Comparison of ENCODE assay signal across 25 cellular contexts in genomic region chr17:82891911-82892310, GRCh38. TPM values are rescaled to one million over a fixed set of nuclear protein-coding genes. Genes with fewer than 3 reads are reported as not detected.
A peak's percentile ranks its signal among the peaks of the same experiment; 100 is the strongest.
DNase-seq lines count a peak whose midpoint lies in the region; ATAC-seq and TF ChIP-seq lines count a peak whose summit lies in the region.
"Had no signal": no experiment of that assay in that cellular context is flagged by ENCODE, and none has a peak within 500 bp of the region (broad histone marks: within the 10 kb centered on the region; RNA-seq: fewer than 3 reads in every experiment).

No MANE protein-coding gene starts in this region.

- peaks cover 39% of the 10 kb centered on the region for H3K4me1 ChIP-seq in vagina

- H3K27ac Mint-ChIP-seq in activated naive CD8-positive, alpha-beta T cell treated with anti-CD3 and anti-CD28 coated beads, Interleukin-2, amount 10 ng/mL, durations not matched to agents 7 days and 5 days, result no peak overlapping the region
- H3K27ac Mint-ChIP-seq in activated naive CD8-positive, alpha-beta T cell treated with anti-CD3 and anti-CD28 coated beads for 36 hours, result no peak overlapping the region
- peak overlapping the region; percentile 83 for H3K27ac Mint-ChIP-seq in activated T-helper 1 cell treated with anti-CD3 and anti-CD28 coated beads, Interleukin-12 subunit alpha, Interleukin-12 subunit beta, Interleukin-2, Interleukin-4 antibody, amounts not matched to agents 30 ng/mL and 10 ng/mL and 1 ng/mL, durations not matched to agents 14 hours and 24 hours and 36 hours
- H3K27ac Mint-ChIP-seq in naive thymus-derived CD8-positive, alpha-beta T cell, result peak overlapping the region in 8 of 10 donors; percentile 68 to 99 (median 96)

- POLR2A ChIA-PET in activated naive CD8-positive, alpha-beta T cell treated with anti-CD3 and anti-CD28 coated beads, Interleukin-2, amount 10 ng/mL, durations not matched to agents 7 days and 5 days (lab: Charles Lee), result interaction anchor here (0.5 to 2.4 kb wide), 3 partner anchors 17 to 48 kb away, joined by 3 to 16 read pairs (median 3); no protein-coding TSS in a partner anchor
- POLR2A ChIA-PET in naive thymus-derived CD8-positive, alpha-beta T cell (lab: Charles Lee), result interaction anchor here (1.7 to 6.2 kb wide), 3 partner anchors 9 to 33 kb away, joined by 9 to 46 read pairs (median 14); no protein-coding TSS in a partner anchor

- ATAC-seq in activated naive CD8-positive, alpha-beta T cell treated with anti-CD3 and anti-CD28 coated beads, Interleukin-2, amount 10 ng/mL, durations not matched to agents 7 days and 5 days (ENCODE audit: low read depth), result no peak
- ATAC-seq in naive thymus-derived CD8-positive, alpha-beta T cell, result no peak
- ATAC-seq: GM23338, left lung, Panc1, WTC11 had no signal

- DNase-seq in activated naive CD8-positive, alpha-beta T cell treated with anti-CD3 and anti-CD28 coated beads, Interleukin-2, amount 10 ng/mL, durations not matched to agents 7 days and 5 days, result no peak
- DNase-seq in activated naive CD8-positive, alpha-beta T cell treated with anti-CD3 and anti-CD28 coated beads for 36 hours, result no peak
- DNase-seq in activated T-helper 1 cell treated with anti-CD3 and anti-CD28 coated beads, Interleukin-12 subunit alpha, Interleukin-12 subunit beta, Interleukin-2, Interleukin-4 antibody, amounts not matched to agents 30 ng/mL and 10 ng/mL and 1 ng/mL, durations not matched to agents 14 hours and 24 hours and 36 hours (ENCODE audit: low spot score), result no peak
- no peak for DNase-seq in naive thymus-derived CD8-positive, alpha-beta T cell
- DNase-seq in vagina (ENCODE audit: extremely low spot score in 2 of 2) (no peak), kidney tubule cell (ENCODE audit: low spot score) (no peak), SW480 (ENCODE audit: low spot score) (no peak)
- DNase-seq in stimulated activated CD4-positive, alpha-beta T cell treated with anti-CD3 and anti-CD28 coated beads, Interleukin-15, amount 100 ng/mL, for 24 hours, result no peak
- DNase-seq: activated T-cell treated with anti-CD3 and anti-CD28 coated beads, Interleukin-2, amount 50 U/mL, for 1 hour; C1 segment of cervical spinal cord; foreskin fibroblast; GDM1; heart right ventricle; midbrain; NCI-H1417; T-helper 9 cell had no signal

- no peaks in the 10 kb centered on the region for H3K9me3 ChIP-seq in vagina
- H3K9me3 ChIP-seq: heart right ventricle, left lung, prostate gland had no signal

- H3K4me3 Mint-ChIP-seq in activated naive CD8-positive, alpha-beta T cell treated with anti-CD3 and anti-CD28 coated beads, Interleukin-2, amount 10 ng/mL, durations not matched to agents 7 days and 5 days, result peak overlapping the region; percentile 42
- H3K4me3 Mint-ChIP-seq in activated naive CD8-positive, alpha-beta T cell treated with anti-CD3 and anti-CD28 coated beads for 36 hours, result no peak overlapping the region
- H3K4me3 Mint-ChIP-seq in activated T-helper 1 cell treated with anti-CD3 and anti-CD28 coated beads, Interleukin-12 subunit alpha, Interleukin-12 subunit beta, Interleukin-2, Interleukin-4 antibody, amounts not matched to agents 30 ng/mL and 10 ng/mL and 1 ng/mL, durations not matched to agents 14 hours and 24 hours and 36 hours, result no peak overlapping the region
- peak overlapping the region in 4 of 10 donors; percentile 26 to 80 (median 47) for H3K4me3 Mint-ChIP-seq in naive thymus-derived CD8-positive, alpha-beta T cell
- H3K4me3 Mint-ChIP-seq: GM23338, WTC11 had no signal

- intact Hi-C loops in activated T-helper 1 cell treated with anti-CD3 and anti-CD28 coated beads, Interleukin-12 subunit alpha, Interleukin-12 subunit beta, Interleukin-2, Interleukin-4 antibody, amounts not matched to agents 30 ng/mL and 10 ng/mL and 1 ng/mL, durations not matched to agents 14 hours and 24 hours and 36 hours (cut with micrococcal nuclease), result no loop called here
- intact Hi-C loops in vagina (cut with DNase I), result no loop called here

- no peaks in the 10 kb centered on the region for H3K27me3 ChIP-seq in vagina
- H3K27me3 ChIP-seq: heart right ventricle, left lung had no signal

- peaks cover 40% of the 10 kb centered on the region for H3K4me1 Mint-ChIP-seq in activated naive CD8-positive, alpha-beta T cell treated with anti-CD3 and anti-CD28 coated beads, Interleukin-2, amount 10 ng/mL, durations not matched to agents 7 days and 5 days
- H3K4me1 Mint-ChIP-seq in activated naive CD8-positive, alpha-beta T cell treated with anti-CD3 and anti-CD28 coated beads for 36 hours, result peaks cover 30% of the 10 kb centered on the region
- H3K4me1 Mint-ChIP-seq in activated T-helper 1 cell treated with anti-CD3 and anti-CD28 coated beads, Interleukin-12 subunit alpha, Interleukin-12 subunit beta, Interleukin-2, Interleukin-4 antibody, amounts not matched to agents 30 ng/mL and 10 ng/mL and 1 ng/mL, durations not matched to agents 14 hours and 24 hours and 36 hours (ENCODE audit: low read depth), result peaks cover 38% of the 10 kb centered on the region
- H3K4me1 Mint-ChIP-seq in naive thymus-derived CD8-positive, alpha-beta T cell, result peaks cover 20 to 57% (median 37%) of the 10 kb centered on the region in 4 donors

- no peak overlapping the region for H3K4me3 ChIP-seq in vagina
- H3K4me3 ChIP-seq: GM23338, heart right ventricle, left lung, prostate gland had no signal

- no peak for TF ChIP-seq POLR2A in vagina (IDR thresholded peaks at IDR 0.05)

- H3K27ac ChIP-seq in vagina, result peak overlapping the region; percentile 67

- peaks cover 0 to 5% of the 10 kb centered on the region in 2 donors for H3K36me3 ChIP-seq in vagina
- H3K36me3 ChIP-seq: prostate gland had no signal

- peaks cover 31% of the 10 kb centered on the region for H3K36me3 Mint-ChIP-seq in activated naive CD8-positive, alpha-beta T cell treated with anti-CD3 and anti-CD28 coated beads, Interleukin-2, amount 10 ng/mL, durations not matched to agents 7 days and 5 days
- H3K36me3 Mint-ChIP-seq in activated naive CD8-positive, alpha-beta T cell treated with anti-CD3 and anti-CD28 coated beads for 36 hours, result peaks cover 25% of the 10 kb centered on the region
- peaks cover 22% of the 10 kb centered on the region for H3K36me3 Mint-ChIP-seq in activated T-helper 1 cell treated with anti-CD3 and anti-CD28 coated beads, Interleukin-12 subunit alpha, Interleukin-12 subunit beta, Interleukin-2, Interleukin-4 antibody, amounts not matched to agents 30 ng/mL and 10 ng/mL and 1 ng/mL, durations not matched to agents 14 hours and 24 hours and 36 hours (ENCODE audit: low read depth)
- H3K36me3 Mint-ChIP-seq in naive thymus-derived CD8-positive, alpha-beta T cell, result peaks cover 0 to 21% (median 7%) of the 10 kb centered on the region in 3 donors

- H3K9me3 Mint-ChIP-seq in activated naive CD8-positive, alpha-beta T cell treated with anti-CD3 and anti-CD28 coated beads, Interleukin-2, amount 10 ng/mL, durations not matched to agents 7 days and 5 days, result no peaks in the 10 kb centered on the region
- no peaks in the 10 kb centered on the region for H3K9me3 Mint-ChIP-seq in activated naive CD8-positive, alpha-beta T cell treated with anti-CD3 and anti-CD28 coated beads for 36 hours
- H3K9me3 Mint-ChIP-seq in activated T-helper 1 cell treated with anti-CD3 and anti-CD28 coated beads, Interleukin-12 subunit alpha, Interleukin-12 subunit beta, Interleukin-2, Interleukin-4 antibody, amounts not matched to agents 30 ng/mL and 10 ng/mL and 1 ng/mL, durations not matched to agents 14 hours and 24 hours and 36 hours, result no peaks in the 10 kb centered on the region
- H3K9me3 Mint-ChIP-seq in naive thymus-derived CD8-positive, alpha-beta T cell, result no peaks in the 10 kb centered on the region
- H3K9me3 Mint-ChIP-seq: activated naive CD4-positive, alpha-beta T cell treated with anti-CD3 and anti-CD28 coated beads, Interleukin-2, amount 50 U/mL, for 24 hours; GM23338 had no signal

- TF ChIP-seq CTCF in vagina (IDR thresholded peaks at IDR 0.05), result no peak

- no peaks in the 10 kb centered on the region for H3K27me3 Mint-ChIP-seq in activated naive CD8-positive, alpha-beta T cell treated with anti-CD3 and anti-CD28 coated beads, Interleukin-2, amount 10 ng/mL, durations not matched to agents 7 days and 5 days
- no peaks in the 10 kb centered on the region for H3K27me3 Mint-ChIP-seq in activated naive CD8-positive, alpha-beta T cell treated with anti-CD3 and anti-CD28 coated beads for 36 hours
- peaks cover 3% of the 10 kb centered on the region for H3K27me3 Mint-ChIP-seq in activated T-helper 1 cell treated with anti-CD3 and anti-CD28 coated beads, Interleukin-12 subunit alpha, Interleukin-12 subunit beta, Interleukin-2, Interleukin-4 antibody, amounts not matched to agents 30 ng/mL and 10 ng/mL and 1 ng/mL, durations not matched to agents 14 hours and 24 hours and 36 hours (ENCODE audit: insufficient read depth)
- no peaks in the 10 kb centered on the region for H3K27me3 Mint-ChIP-seq in naive thymus-derived CD8-positive, alpha-beta T cell
- H3K27me3 Mint-ChIP-seq: activated naive CD4-positive, alpha-beta T cell treated with anti-CD3 and anti-CD28 coated beads, Interleukin-2, amount 50 U/mL, for 24 hours had no signal

RNA-seq across cellular contexts. Expression of gene ZNF750, which starts 52.1 kb away (rescaled TPM):
- not detected for total RNA-seq in activated naive CD8-positive, alpha-beta T cell treated with anti-CD3 and anti-CD28 coated beads, Interleukin-2, amount 10 ng/mL, durations not matched to agents 7 days and 5 days
- total RNA-seq in activated naive CD8-positive, alpha-beta T cell treated with anti-CD3 and anti-CD28 coated beads for 36 hours, result not detected
- total RNA-seq in activated T-helper 1 cell treated with anti-CD3 and anti-CD28 coated beads, Interleukin-12 subunit alpha, Interleukin-12 subunit beta, Interleukin-2, Interleukin-4 antibody, amounts not matched to agents 30 ng/mL and 10 ng/mL and 1 ng/mL, durations not matched to agents 14 hours and 24 hours and 36 hours, result not detected in 2 replicates
- total RNA-seq in naive thymus-derived CD8-positive, alpha-beta T cell, result not detected
- not detected for polyA plus RNA-seq in naive thymus-derived CD8-positive, alpha-beta T cell
- total RNA-seq in vagina, result 83.0 TPM
- total RNA-seq: cerebellum, NCI-H460, SK-MEL-5 had no signal

Comparison
In these comparisons a context has a peak if more than half of its experiments do, and no peak if none do; other contexts are left out.
1. H3K27ac Mint-ChIP-seq: peak in activated T-helper 1 cell treated with anti-CD3 and anti-CD28 coated beads, Interleukin-12 subunit alpha, Interleukin-12 subunit beta, Interleukin-2, Interleukin-4 antibody, amounts not matched to agents 30 ng/mL and 10 ng/mL and 1 ng/mL, durations not matched to agents 14 hours and 24 hours and 36 hours (single experiment) and naive thymus-derived CD8-positive, alpha-beta T cell (8 of 10); none in activated naive CD8-positive, alpha-beta T cell treated with anti-CD3 and anti-CD28 coated beads, Interleukin-2, amount 10 ng/mL, durations not matched to agents 7 days and 5 days (single experiment) and activated naive CD8-positive, alpha-beta T cell treated with anti-CD3 and anti-CD28 coated beads for 36 hours (single experiment).
2. RNA of gene ZNF750, which starts 52.1 kb away (total RNA-seq): 83.0 TPM in vagina (single experiment); not detected in naive thymus-derived CD8-positive, alpha-beta T cell, not detected in activated naive CD8-positive, alpha-beta T cell treated with anti-CD3 and anti-CD28 coated beads, Interleukin-2, amount 10 ng/mL, durations not matched to agents 7 days and 5 days, not detected in activated naive CD8-positive, alpha-beta T cell treated with anti-CD3 and anti-CD28 coated beads for 36 hours and not detected in activated T-helper 1 cell treated with anti-CD3 and anti-CD28 coated beads, Interleukin-12 subunit alpha, Interleukin-12 subunit beta, Interleukin-2, Interleukin-4 antibody, amounts not matched to agents 30 ng/mL and 10 ng/mL and 1 ng/mL, durations not matched to agents 14 hours and 24 hours and 36 hours; every median in the first group is over 10 times any median in the second.